ENCODE assay signal across 28 cellular contexts in genomic region chr17:46023783-46024388, GRCh38. TPM values are rescaled to one million over a fixed set of nuclear protein-coding genes. Genes with fewer than 3 reads are reported as not detected.
A peak's percentile ranks its signal among the peaks of the same experiment; 100 is the strongest.
DNase-seq lines count a peak whose midpoint lies in the region; ATAC-seq and FAIRE-seq lines count a peak whose summit lies in the region.
"Had no signal": no experiment of that assay in that cellular context is flagged by ENCODE, and none has a peak within 500 bp of the region (broad histone marks: within the 10 kb centered on the region; RNA-seq: fewer than 3 reads in every experiment).

No MANE protein-coding gene starts in this region.

- no peak for DNase-seq in activated T-cell treated with anti-CD3 and anti-CD28 coated beads, Interleukin-2, amount 50 U/mL, for 24 hours
- no peak for DNase-seq in activated T-cell treated with anti-CD3 and anti-CD28 coated beads for 4 hours
- no peak for DNase-seq in T-cell
- peak; percentile 53 for DNase-seq in medulla oblongata (ENCODE audit: extremely low spot score)
- DNase-seq in MG63, result no peak
- DNase-seq in SHP77 (lab: John Stamatoyannopoulos, UW), result no peak
- no peak for DNase-seq in frontal cortex (ENCODE audit: low spot score in 2 of 2)
- DNase-seq: activated CD4-positive, alpha-beta T cell treated with anti-CD3 and anti-CD28 coated beads, Interleukin-2, amount 10 ng/mL, durations not matched to agents 24 days and 14 days; aorta; central memory CD4-positive, alpha-beta T cell; effector CD4-positive, alpha-beta T cell; EL; mesendoderm; NCI-H2171; NCI-H524 treated with DMSO at 0.1 percent for 48 hours; SHP77 treated with DMSO at 0.1 percent for 48 hours; stimulated activated CD4-positive, alpha-beta T cell treated with anti-CD3 and anti-CD28 coated beads, Interleukin-4, amount 100 ng/mL, for 4 hours; T-helper 1 cell had no signal

- no peaks in the 10 kb centered on the region for H3K27me3 Mint-ChIP-seq in activated T-cell treated with anti-CD3 and anti-CD28 coated beads, Interleukin-2, amount 50 U/mL, for 24 hours
- H3K27me3 Mint-ChIP-seq in T-cell, result no peaks in the 10 kb centered on the region
- no peaks in the 10 kb centered on the region for H3K27me3 Mint-ChIP-seq in stimulated activated memory B cell treated with anti-CD40 and anti-IgM and Interleukin-4, amounts not matched to agents 10 μg/mL and 1 μg/mL and 100 μg/mL, for 72 hours
- H3K27me3 Mint-ChIP-seq: activated CD4-positive, alpha-beta T cell treated with anti-CD3 and anti-CD28 coated beads, Interleukin-2, amount 10 ng/mL, durations not matched to agents 24 days and 14 days had no signal

- ATAC-seq in T-cell (replicated peaks in 1 of 4), result no peak
- no peak for ATAC-seq in stimulated activated memory B cell treated with anti-CD40 and anti-IgM and Interleukin-4, amounts not matched to agents 10 μg/mL and 1 μg/mL and 100 μg/mL, for 72 hours
- ATAC-seq: esophagus mucosa, gastroesophageal sphincter had no signal

- peaks cover 45% of the 10 kb centered on the region for H3K36me3 Mint-ChIP-seq in activated T-cell treated with anti-CD3 and anti-CD28 coated beads, Interleukin-2, amount 50 U/mL, for 24 hours (ENCODE audit: low read depth)
- H3K36me3 Mint-ChIP-seq in T-cell, result peaks cover 11% of the 10 kb centered on the region
- peaks cover 32% of the 10 kb centered on the region for H3K36me3 Mint-ChIP-seq in stimulated activated memory B cell treated with anti-CD40 and anti-IgM and Interleukin-4, amounts not matched to agents 10 μg/mL and 1 μg/mL and 100 μg/mL, for 72 hours

- H3K27me3 ChIP-seq in MG63, result no peaks in the 10 kb centered on the region
- H3K27me3 ChIP-seq: gastroesophageal sphincter, vagina had no signal

- H3K27ac Mint-ChIP-seq in activated T-cell treated with anti-CD3 and anti-CD28 coated beads, Interleukin-2, amount 50 U/mL, for 24 hours, result peak overlapping the region; percentile 47
- H3K27ac Mint-ChIP-seq in T-cell, result peak overlapping the region; percentile 11 to 46
- H3K27ac Mint-ChIP-seq in stimulated activated memory B cell treated with anti-CD40 and anti-IgM and Interleukin-4, amounts not matched to agents 10 μg/mL and 1 μg/mL and 100 μg/mL, for 72 hours, result peak overlapping the region; percentile 97
- H3K27ac Mint-ChIP-seq: activated CD4-positive, alpha-beta T cell treated with anti-CD3 and anti-CD28 coated beads, Interleukin-2, amount 10 ng/mL, durations not matched to agents 24 days and 14 days had no signal

- H3K4me3 Mint-ChIP-seq in activated T-cell treated with anti-CD3 and anti-CD28 coated beads, Interleukin-2, amount 50 U/mL, for 24 hours, result no peak overlapping the region
- no peak overlapping the region for H3K4me3 Mint-ChIP-seq in T-cell
- H3K4me3 Mint-ChIP-seq in stimulated activated memory B cell treated with anti-CD40 and anti-IgM and Interleukin-4, amounts not matched to agents 10 μg/mL and 1 μg/mL and 100 μg/mL, for 72 hours, result no peak overlapping the region
- H3K4me3 Mint-ChIP-seq: activated CD4-positive, alpha-beta T cell treated with anti-CD3 and anti-CD28 coated beads, Interleukin-2, amount 10 ng/mL, durations not matched to agents 24 days and 14 days; nephron had no signal

- CTCF ChIA-PET in T-cell (lab: Charles Lee), result no interaction called here

- peaks cover 14% of the 10 kb centered on the region for H3K4me1 Mint-ChIP-seq in activated T-cell treated with anti-CD3 and anti-CD28 coated beads, Interleukin-2, amount 50 U/mL, for 24 hours (ENCODE audit: low read depth)
- peaks cover 15 to 43% (median 16%) of the 10 kb centered on the region in 3 donors for H3K4me1 Mint-ChIP-seq in T-cell
- H3K4me1 Mint-ChIP-seq in stimulated activated memory B cell treated with anti-CD40 and anti-IgM and Interleukin-4, amounts not matched to agents 10 μg/mL and 1 μg/mL and 100 μg/mL, for 72 hours, result peaks cover 78% of the 10 kb centered on the region

- POLR2A ChIA-PET in T-cell (lab: Charles Lee), result no interaction called here

- FAIRE-seq in frontal cortex (lab: Jason Lieb, UNC), result no peak
- FAIRE-seq: A204.1, D721Med had no signal

- no peaks in the 10 kb centered on the region for H3K9me3 Mint-ChIP-seq in activated T-cell treated with anti-CD3 and anti-CD28 coated beads, Interleukin-2, amount 50 U/mL, for 24 hours
- H3K9me3 Mint-ChIP-seq in T-cell, result no peaks in the 10 kb centered on the region
- no peaks in the 10 kb centered on the region for H3K9me3 Mint-ChIP-seq in stimulated activated memory B cell treated with anti-CD40 and anti-IgM and Interleukin-4, amounts not matched to agents 10 μg/mL and 1 μg/mL and 100 μg/mL, for 72 hours
- H3K9me3 Mint-ChIP-seq: activated CD4-positive, alpha-beta T cell treated with anti-CD3 and anti-CD28 coated beads, Interleukin-2, amount 10 ng/mL, durations not matched to agents 24 days and 14 days; nephron had no signal

- H3K9me3 ChIP-seq in MG63, result no peaks in the 10 kb centered on the region
- H3K9me3 ChIP-seq: gastroesophageal sphincter, HAP-1, prostate gland, vagina had no signal

- peaks cover 34% of the 10 kb centered on the region for H3K36me3 ChIP-seq in MG63
- H3K36me3 ChIP-seq: prostate gland had no signal

- H3K4me3 ChIP-seq in MG63, result no peak overlapping the region
- H3K4me3 ChIP-seq: gastroesophageal sphincter, HAP-1, prostate gland, vagina had no signal

RNA-seq across cellular contexts. Expression of gene STH, which starts 24.8 kb away (rescaled TPM):
- not detected for total RNA-seq in T-cell
- total RNA-seq in MG63 (2014; rRNA removed; shearing (Covaris generic); ENCODE audit: low replicate concordance), result not detected in 2 replicates
- 2.0 TPM for total RNA-seq in frontal cortex
- total RNA-seq: activated CD4-positive, alpha-beta T cell treated with anti-CD3 and anti-CD28 coated beads, Interleukin-2, amount 10 ng/mL, durations not matched to agents 24 days and 14 days; aorta; esophagus mucosa; gastroesophageal sphincter; HT-29; prostate gland; vagina had no signal

Comparison
In these comparisons a context has a peak if more than half of its experiments do, and no peak if none do; other contexts are left out.
1. H3K27ac Mint-ChIP-seq: peak in every context shown above with its lines; median percentile 97 in stimulated activated memory B cell treated with anti-CD40 and anti-IgM and Interleukin-4, amounts not matched to agents 10 μg/mL and 1 μg/mL and 100 μg/mL, for 72 hours; 47 in activated T-cell treated with anti-CD3 and anti-CD28 coated beads, Interleukin-2, amount 50 U/mL, for 24 hours; 28 in T-cell.